In genomic region chr3:30167511-30168135, GRCh38 we compare ENCODE assay signal across 11 cellular contexts.
DNase-seq lines count a peak whose midpoint lies in the region; ATAC-seq and TF ChIP-seq lines count a peak whose summit lies in the region.
"Had no signal": no experiment of that assay in that cellular context is flagged by ENCODE, and none has a peak within 500 bp of the region (broad histone marks: within the 10 kb centered on the region; RNA-seq: fewer than 3 reads in every experiment).

No MANE protein-coding gene starts in this region.

- H3K36me3 Mint-ChIP-seq in WTC11 = 0 out of 2 replicates have a peak, but pooled peaks cover 2% of the 10 kb centered on the region

- CTCF ChIA-PET in WTC11 (lab: Charles Lee) = interaction anchor here (1.4 kb wide), 1 partner anchor 31 kb away, joined by 4 read pairs; no protein-coding TSS in a partner anchor

- peaks cover 11% of the 10 kb centered on the region; the same call in 1 of the 2 replicates for H3K9me3 Mint-ChIP-seq in WTC11

- H3K27me3 Mint-ChIP-seq in WTC11 (ENCODE audit: low read depth) = no peaks in the 10 kb centered on the region

- no peak for ATAC-seq in WTC11
- ATAC-seq: Panc1 had no signal

- TF ChIP-seq CTCF in foreskin fibroblast (IDR thresholded peaks at IDR 0.05; ENCODE audit: low read depth, low read length) (no peak), WTC11 (IDR thresholded peaks at IDR 0.05) (no peak)

- peak; percentile 29 for DNase-seq in ELR (ENCODE audit: low read depth)
- peak; percentile 50 for DNase-seq in RPMI7951 (ENCODE audit: low read depth)
- DNase-seq in foreskin fibroblast = peak; percentile 41 to 58
- DNase-seq in pons (ENCODE audit: low spot score) = peak; percentile 92
- DNase-seq in stimulated activated CD4-positive, alpha-beta T cell treated with anti-CD3 and anti-CD28 coated beads, Interleukin-4, amount 100 ng/mL, for 24 hours = no peak
- DNase-seq in HuH-7.5 (ENCODE audit: low spot score) = no peak
- DNase-seq in WTC11 (ENCODE audit: low spot score) = no peak
- DNase-seq in NCI-H2029 (lab: John Stamatoyannopoulos, UW) = no peak
- DNase-seq: activated naive CD4-positive, alpha-beta T cell treated with anti-CD3 and anti-CD28 coated beads for 36 hours had no signal

- H3K4me1 Mint-ChIP-seq in WTC11 = peaks cover 8% of the 10 kb centered on the region

- no peak overlapping the region for H3K4me3 Mint-ChIP-seq in WTC11
- H3K4me3 Mint-ChIP-seq: activated naive CD4-positive, alpha-beta T cell treated with anti-CD3 and anti-CD28 coated beads for 36 hours had no signal

- POLR2A ChIA-PET in WTC11 (lab: Charles Lee) = no interaction called here

- no peak overlapping the region for H3K27ac Mint-ChIP-seq in WTC11
- H3K27ac Mint-ChIP-seq: activated naive CD4-positive, alpha-beta T cell treated with anti-CD3 and anti-CD28 coated beads for 36 hours had no signal

- no peak overlapping the region for H3K4me3 ChIP-seq in foreskin fibroblast (ENCODE audit: low read depth in 1 of 2, low read length in 2 of 2)
- H3K4me3 ChIP-seq: BLaER1 treated with 17β-estradiol and CSF1 and Interleukin-3, amounts not matched to agents 10 nM and 100 nM had no signal

TF ChIP-seq in WTC11, 78 proteins besides CTCF, POLR2A, EP300 and RAD21:
- TF ChIP-seq HMGA2 (CRISPR knock-in tag; IDR thresholded peaks at IDR 0.05) (no peak), TCF7 (CRISPR knock-in tag; IDR thresholded peaks at IDR 0.05; ENCODE audit: low read depth) (no peak), SMAD4 (CRISPR knock-in tag; IDR thresholded peaks at IDR 0.05) (no peak), ZNF219 (CRISPR knock-in tag; IDR thresholded peaks at IDR 0.05; ENCODE audit: borderline replicate concordance) (no peak), OVOL2 (CRISPR knock-in tag; IDR thresholded peaks at IDR 0.05; ENCODE audit: borderline replicate concordance) (no peak), RORB (CRISPR knock-in tag; IDR thresholded peaks at IDR 0.05) (no peak), ERG (CRISPR knock-in tag; IDR thresholded peaks at IDR 0.05) (no peak), ZNF263 (CRISPR knock-in tag; IDR thresholded peaks at IDR 0.05; ENCODE audit: low read depth) (no peak), MAX (CRISPR knock-in tag; IDR thresholded peaks at IDR 0.05) (no peak), MYBL2 (CRISPR knock-in tag; IDR thresholded peaks at IDR 0.05) (no peak), E2F1 (CRISPR knock-in tag; IDR thresholded peaks at IDR 0.05) (no peak)
- TF ChIP-seq, protein P1, sequence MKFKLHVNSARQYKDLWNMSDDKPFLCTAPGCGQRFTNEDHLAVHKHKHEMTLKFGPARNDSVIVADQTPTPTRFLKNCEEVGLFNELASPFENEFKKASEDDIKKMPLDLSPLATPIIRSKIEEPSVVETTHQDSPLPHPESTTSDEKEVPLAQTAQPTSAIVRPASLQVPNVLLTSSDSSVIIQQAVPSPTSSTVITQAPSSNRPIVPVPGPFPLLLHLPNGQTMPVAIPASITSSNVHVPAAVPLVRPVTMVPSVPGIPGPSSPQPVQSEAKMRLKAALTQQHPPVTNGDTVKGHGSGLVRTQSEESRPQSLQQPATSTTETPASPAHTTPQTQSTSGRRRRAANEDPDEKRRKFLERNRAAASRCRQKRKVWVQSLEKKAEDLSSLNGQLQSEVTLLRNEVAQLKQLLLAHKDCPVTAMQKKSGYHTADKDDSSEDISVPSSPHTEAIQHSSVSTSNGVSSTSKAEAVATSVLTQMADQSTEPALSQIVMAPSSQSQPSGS (CRISPR knock-in tag; IDR thresholded peaks at IDR 0.05; ENCODE audit: borderline replicate concordance, low read depth) = no peak
- TF ChIP-seq, protein P2, sequence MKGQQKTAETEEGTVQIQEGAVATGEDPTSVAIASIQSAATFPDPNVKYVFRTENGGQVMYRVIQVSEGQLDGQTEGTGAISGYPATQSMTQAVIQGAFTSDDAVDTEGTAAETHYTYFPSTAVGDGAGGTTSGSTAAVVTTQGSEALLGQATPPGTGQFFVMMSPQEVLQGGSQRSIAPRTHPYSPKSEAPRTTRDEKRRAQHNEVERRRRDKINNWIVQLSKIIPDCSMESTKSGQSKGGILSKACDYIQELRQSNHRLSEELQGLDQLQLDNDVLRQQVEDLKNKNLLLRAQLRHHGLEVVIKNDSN (CRISPR knock-in tag; IDR thresholded peaks at IDR 0.05) = no peak

Comparison
In these comparisons a context has a peak if more than half of its experiments do, and no peak if none do; other contexts are left out.
1. DNase-seq: peak in ELR (single experiment), RPMI7951 (single experiment), foreskin fibroblast (2 of 2) and pons (single experiment); none in stimulated activated CD4-positive, alpha-beta T cell treated with anti-CD3 and anti-CD28 coated beads, Interleukin-4, amount 100 ng/mL, for 24 hours (single experiment), HuH-7.5 (single experiment), WTC11 (single experiment) and NCI-H2029 (single experiment).